ENCODE assay signal across 7 cellular contexts in genomic region chr9:8857330-8858249, GRCh38.
DNase-seq lines count a peak whose midpoint lies in the region; ATAC-seq, FAIRE-seq and TF ChIP-seq lines count a peak whose summit lies in the region.

No MANE protein-coding gene starts in this region.

- H3K79me2 ChIP-seq in astrocyte (ENCODE audit: insufficient read depth, low read length) = peaks cover 7% of the 10 kb centered on the region

- H3K9ac ChIP-seq in astrocyte (ENCODE audit: low read length) = peak overlapping the region; percentile 74

- intact Hi-C loops in psoas muscle (cut with DNase I) = no loop called here

- no peak overlapping the region for H3K27ac ChIP-seq in astrocyte (ENCODE audit: low read depth, low read length)
- no peak overlapping the region for H3K27ac ChIP-seq in iPS DF 6.9 (ENCODE audit: low read length)
- H3K27ac ChIP-seq in psoas muscle = no peak overlapping the region

- H2AFZ ChIP-seq in astrocyte (ENCODE audit: low read depth, low read length) = peak overlapping the region; percentile 92

- H3K4me1 ChIP-seq in astrocyte (ENCODE audit: insufficient read depth, low read length) = peaks cover 16% of the 10 kb centered on the region
- H3K4me1 ChIP-seq in iPS DF 6.9 (ENCODE audit: control insufficient read depth, insufficient read depth, low read length) = peaks cover 2% of the 10 kb centered on the region; the same call in 1 of the 2 replicates
- H3K4me1 ChIP-seq in psoas muscle = peaks cover 5% of the 10 kb centered on the region

- peak overlapping the region; percentile 97 for H3K4me3 Mint-ChIP-seq in astrocyte (ENCODE audit: unreplicated experiment)

- peak overlapping the region; percentile 90 for H3K4me2 ChIP-seq in astrocyte (ENCODE audit: low read length)

- TF ChIP-seq CTCF in GM10266 (IDR thresholded peaks at IDR 0.05; ENCODE audit: control insufficient read depth, insufficient read depth, low read depth, missing control alignments) (no peak), astrocyte (IDR thresholded peaks at IDR 0.05; ENCODE audit: insufficient read depth, low read depth, low read length) (no peak), psoas muscle (IDR thresholded peaks at IDR 0.05) (no peak)

- peaks cover 26% of the 10 kb centered on the region for H3K4me1 Mint-ChIP-seq in astrocyte (ENCODE audit: low read depth, unreplicated experiment)

- no peak for FAIRE-seq in astrocyte (lab: Jason Lieb, UNC)

- H3K27me3 Mint-ChIP-seq in astrocyte (ENCODE audit: low read depth, unreplicated experiment) = no peaks in the 10 kb centered on the region

- peak overlapping the region; percentile 71 for H3K4me3 ChIP-seq in astrocyte (ENCODE audit: insufficient read depth, low read depth, low read length)
- H3K4me3 ChIP-seq in iPS DF 6.9 (ENCODE audit: low read length) = peak overlapping the region; percentile 80
- peak overlapping the region; percentile 68 for H3K4me3 ChIP-seq in psoas muscle

- H3K9me3 ChIP-seq in astrocyte (ENCODE audit: insufficient read depth, low read depth, low read length) = no peaks in the 10 kb centered on the region
- no peaks in the 10 kb centered on the region for H3K9me3 ChIP-seq in iPS DF 6.9 (ENCODE audit: control insufficient read depth, insufficient read depth, low read length)
- no peaks in the 10 kb centered on the region for H3K9me3 ChIP-seq in psoas muscle

- H3K27me3 ChIP-seq in astrocyte (ENCODE audit: insufficient read depth, low read length) = peaks cover 17% of the 10 kb centered on the region
- no peaks in the 10 kb centered on the region for H3K27me3 ChIP-seq in iPS DF 6.9 (ENCODE audit: control insufficient read depth, insufficient read depth, low read length)
- peaks cover 0 to 48% (median 11%) of the 10 kb centered on the region in 3 donors for H3K27me3 ChIP-seq in psoas muscle (ENCODE audit: insufficient read depth in 3 of 3, low read length in 2 of 3)

- H4K20me1 ChIP-seq in astrocyte (ENCODE audit: insufficient read depth, low read length) = no peaks in the 10 kb centered on the region

- DNase-seq in GM10266 (ENCODE audit: extremely low spot score) (peak; percentile 17), NCI-H146 (lab: John Stamatoyannopoulos, UW) (peak; percentile 87), astrocyte (ENCODE audit: low read depth) (peak; percentile 22), iPS DF 6.9 (ENCODE audit: low read depth, low spot score) (no peak), psoas muscle (peak; percentile 63 to 78), inferior parietal cortex (ENCODE audit: extremely low spot score) (no peak)
- no peak for DNase-seq in stimulated activated naive CD4-positive, alpha-beta T cell treated with Interleukin-2 at 50 U/mL for 16 hours (lab: John Stamatoyannopoulos, UW)

- H3K9me3 Mint-ChIP-seq in astrocyte (ENCODE audit: unreplicated experiment) = no peaks in the 10 kb centered on the region

- H3K36me3 ChIP-seq in astrocyte (ENCODE audit: insufficient read depth, low read length) = no peaks in the 10 kb centered on the region
- no peaks in the 10 kb centered on the region for H3K36me3 ChIP-seq in iPS DF 6.9 (ENCODE audit: control insufficient read depth, insufficient read depth, low read length)
- no peaks in the 10 kb centered on the region for H3K36me3 ChIP-seq in psoas muscle (ENCODE audit: insufficient read depth in 1 of 2, low read depth in 1 of 2)

- WGBS in iPS DF 6.9 (ENCODE audit: insufficient coverage, insufficient read length) = no CpG with 5 or more reads among the region's 96 CpGs
- WGBS in psoas muscle, 3 donors = 1% methylated on average over 59 to 96 of the region's 96 CpGs

- H3K27ac Mint-ChIP-seq in astrocyte (ENCODE audit: unreplicated experiment) = peak overlapping the region; percentile 82

- peak; percentile 23 to 78 (median 56) for ATAC-seq in psoas muscle

- H3K36me3 Mint-ChIP-seq in astrocyte (ENCODE audit: low read depth, unreplicated experiment) = no peaks in the 10 kb centered on the region

Comparison
In these comparisons a context has a peak if more than half of its experiments do, and no peak if none do; other contexts are left out.
1. DNase-seq: peak in GM10266 (single experiment), NCI-H146 (single experiment), astrocyte (single experiment) and psoas muscle (2 of 2); none in iPS DF 6.9 (single experiment), stimulated activated naive CD4-positive, alpha-beta T cell treated with Interleukin-2 at 50 U/mL for 16 hours (single experiment) and inferior parietal cortex (single experiment).
2. Peak in every context shown above with its lines, with median percentiles within 50 percentile points of each other: H3K4me3 ChIP-seq.